In the genomic region with DNA sequence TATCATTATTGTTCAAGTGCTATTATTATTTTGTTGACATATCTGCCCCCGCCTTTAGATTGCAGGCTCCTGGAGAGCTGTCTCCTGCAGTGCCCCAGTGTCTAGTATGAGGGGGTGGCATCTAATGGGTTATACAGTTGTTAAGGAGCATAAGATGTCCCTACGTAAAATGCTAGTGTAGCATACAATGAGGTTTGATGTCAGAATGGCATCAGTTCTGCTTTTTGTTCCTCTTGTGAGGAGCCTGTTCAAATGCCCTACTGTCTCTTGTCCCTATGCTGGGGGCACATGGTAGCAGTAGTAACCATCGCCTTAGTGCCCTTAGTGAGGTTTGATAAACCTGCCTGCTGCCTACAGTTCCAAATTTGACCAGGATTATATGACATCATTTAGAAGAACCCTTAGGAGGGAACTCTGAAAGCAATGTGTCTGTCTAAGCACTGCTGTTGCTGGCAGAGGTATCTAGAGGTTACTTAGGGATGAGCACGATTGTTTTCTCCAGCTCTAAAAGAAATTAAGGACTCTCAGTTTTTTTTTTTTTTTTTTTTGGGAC, we compare ENCODE assay signal across 1 cellular context.
TF ChIP-seq lines count a peak whose summit lies in the region.

No MANE protein-coding gene starts in this region.

TF ChIP-seq in GM23338, 12 proteins besides CTCF, POLR2A, EP300 and RAD21 (continued from another document):
- no peak for TF ChIP-seq ZNF462 (CRISPR knock-in tag; IDR thresholded peaks at IDR 0.05)
- TF ChIP-seq EZH2 (IDR thresholded peaks at IDR 0.05; ENCODE audit: low read depth, unreplicated experiment): no peak
- TF ChIP-seq EZH2phosphoT487 (IDR thresholded peaks at IDR 0.05; ENCODE audit: unreplicated experiment): no peak
